Comparison of ENCODE assay signal across 31 cellular contexts in genomic region chr15:57895291-57895690, GRCh38.
DNase-seq lines count a peak whose midpoint lies in the region; ATAC-seq and TF ChIP-seq lines count a peak whose summit lies in the region.
"Had no signal": no experiment of that assay in that cellular context is flagged by ENCODE, and none has a peak within 500 bp of the region (broad histone marks: within the 10 kb centered on the region; RNA-seq: fewer than 3 reads in every experiment).

No MANE protein-coding gene starts in this region.

- no peak overlapping the region for H4K91ac ChIP-seq in trophoblast cell (ENCODE audit: low read depth, low read length)

- H3K4ac ChIP-seq in trophoblast cell (ENCODE audit: low read depth, low read length), result no peak overlapping the region

- no peak overlapping the region for H3K4me2 ChIP-seq in trophoblast cell (ENCODE audit: low read length)
- H3K4me2 ChIP-seq: A549; BLaER1; BLaER1 treated with 17β-estradiol and CSF1 and Interleukin-3, amounts not matched to agents 10 nM and 100 nM had no signal

- no peak overlapping the region for H4K8ac ChIP-seq in trophoblast cell (ENCODE audit: low read depth, low read length)

- DNase-seq in NCI-H226 (peak; percentile 96), trophoblast cell (peak; percentile 8 to 34), osteocyte (ENCODE audit: extremely low spot score, unreplicated experiment) (no peak)
- DNase-seq: 8988T; ACHN; AML-193; BE2C; C1 segment of cervical spinal cord; Caco-2; Calu3; CD4-positive, alpha-beta memory T cell; CD4-positive, alpha-beta T cell; CD4-positive, CD25-positive, alpha-beta regulatory T cell; CD8-positive, alpha-beta memory T cell; CD8-positive, alpha-beta T cell; COR-L47; DMS 273 treated with DMSO at 0.1 percent for 48 hours; DMS153; DMS53; DMS79; DMS79 treated with DMSO at 0.1 percent for 48 hours; DND-41; EL had no signal

- no peak overlapping the region for H2AK5ac ChIP-seq in trophoblast cell (ENCODE audit: low read length)

- peaks cover 2% of the 10 kb centered on the region for H3K9me3 Mint-ChIP-seq in stimulated activated memory B cell treated with anti-CD40 and anti-IgM and Interleukin-4, amounts not matched to agents 10 μg/mL and 1 μg/mL and 100 μg/mL, for 72 hours
- H3K9me3 Mint-ChIP-seq in osteocyte (ENCODE audit: unreplicated experiment), result no peaks in the 10 kb centered on the region
- H3K9me3 Mint-ChIP-seq: CD4-positive, alpha-beta T cell; CD8-positive, alpha-beta T cell had no signal

- H3K79me2 ChIP-seq in trophoblast cell (ENCODE audit: control insufficient read depth, insufficient read depth, low read length, poor library complexity), result no peaks in the 10 kb centered on the region

- H2AFZ ChIP-seq in trophoblast cell (ENCODE audit: insufficient read depth, low read length, poor library complexity), result no peak overlapping the region

- H2BK5ac ChIP-seq in trophoblast cell (ENCODE audit: low read depth, low read length, poor library complexity), result no peak overlapping the region

- no CpG with 5 or more reads among the region's 1 CpG for WGBS in trophoblast cell (ENCODE audit: extremely low coverage, insufficient coverage, insufficient read length)

- no peak overlapping the region for H3K27ac ChIP-seq in trophoblast cell (ENCODE audit: low read depth, low read length)
- H3K27ac ChIP-seq: 22Rv1; A549; BLaER1; BLaER1 treated with 17β-estradiol and CSF1 and Interleukin-3, amounts not matched to agents 10 nM and 100 nM; C4-2B had no signal

- H2BK120ac ChIP-seq in trophoblast cell (ENCODE audit: insufficient read depth, low read length, poor library complexity), result no peak overlapping the region

- H3K18ac ChIP-seq in trophoblast cell (ENCODE audit: low read length), result no peak overlapping the region

- no peak overlapping the region for H3K14ac ChIP-seq in trophoblast cell (ENCODE audit: low read length)

- no peak overlapping the region for H3K4me3 Mint-ChIP-seq in stimulated activated memory B cell treated with anti-CD40 and anti-IgM and Interleukin-4, amounts not matched to agents 10 μg/mL and 1 μg/mL and 100 μg/mL, for 72 hours
- no peak overlapping the region for H3K4me3 Mint-ChIP-seq in osteocyte (ENCODE audit: unreplicated experiment)
- H3K4me3 Mint-ChIP-seq: B cell; CD14-positive monocyte; CD4-positive, alpha-beta memory T cell; CD4-positive, alpha-beta T cell; CD8-positive, alpha-beta memory T cell; CD8-positive, alpha-beta T cell had no signal

- no peak overlapping the region for H3K23ac ChIP-seq in trophoblast cell (ENCODE audit: low read length)

- no peaks in the 10 kb centered on the region for H3K4me1 Mint-ChIP-seq in stimulated activated memory B cell treated with anti-CD40 and anti-IgM and Interleukin-4, amounts not matched to agents 10 μg/mL and 1 μg/mL and 100 μg/mL, for 72 hours
- H3K4me1 Mint-ChIP-seq in osteocyte (ENCODE audit: unreplicated experiment), result no peaks in the 10 kb centered on the region
- H3K4me1 Mint-ChIP-seq: B cell; CD14-positive monocyte; CD4-positive, alpha-beta memory T cell; CD4-positive, CD25-positive, alpha-beta regulatory T cell; CD8-positive, alpha-beta memory T cell had no signal

- H3K36me3 ChIP-seq in trophoblast cell (ENCODE audit: control insufficient read depth in 1 of 2, insufficient read depth in 2 of 2, low read length in 2 of 2), result no peaks in the 10 kb centered on the region
- H3K36me3 ChIP-seq: BE2C; BLaER1; BLaER1 treated with 17β-estradiol and CSF1 and Interleukin-3, amounts not matched to agents 10 nM and 100 nM had no signal

- no peaks in the 10 kb centered on the region for H3K79me1 ChIP-seq in trophoblast cell (ENCODE audit: low read length)

- no peaks in the 10 kb centered on the region for H3K27me3 ChIP-seq in trophoblast cell (ENCODE audit: insufficient read depth, low read length)
- H3K27me3 ChIP-seq: BE2C; BLaER1; BLaER1 treated with 17β-estradiol and CSF1 and Interleukin-3, amounts not matched to agents 10 nM and 100 nM had no signal

- peaks cover 3% of the 10 kb centered on the region for H3K27me3 Mint-ChIP-seq in stimulated activated memory B cell treated with anti-CD40 and anti-IgM and Interleukin-4, amounts not matched to agents 10 μg/mL and 1 μg/mL and 100 μg/mL, for 72 hours
- H3K27me3 Mint-ChIP-seq in osteocyte (ENCODE audit: unreplicated experiment), result peaks cover 9% of the 10 kb centered on the region
- H3K27me3 Mint-ChIP-seq: CD4-positive, CD25-positive, alpha-beta regulatory T cell had no signal

- no peak overlapping the region for H2BK12ac ChIP-seq in trophoblast cell (ENCODE audit: low read length)

- no peak overlapping the region for H3K9ac ChIP-seq in trophoblast cell (ENCODE audit: low read length)
- H3K9ac ChIP-seq: BLaER1; BLaER1 treated with 17β-estradiol and CSF1 and Interleukin-3, amounts not matched to agents 10 nM and 100 nM had no signal

- H3K36me3 Mint-ChIP-seq in stimulated activated memory B cell treated with anti-CD40 and anti-IgM and Interleukin-4, amounts not matched to agents 10 μg/mL and 1 μg/mL and 100 μg/mL, for 72 hours, result no peaks in the 10 kb centered on the region
- no peaks in the 10 kb centered on the region for H3K36me3 Mint-ChIP-seq in osteocyte (ENCODE audit: unreplicated experiment)
- H3K36me3 Mint-ChIP-seq: CD14-positive monocyte; CD4-positive, alpha-beta memory T cell; CD4-positive, CD25-positive, alpha-beta regulatory T cell; CD8-positive, alpha-beta memory T cell; CD8-positive, alpha-beta T cell had no signal

- H3K9me3 ChIP-seq in trophoblast cell (ENCODE audit: insufficient read depth, low read depth, low read length), result no peaks in the 10 kb centered on the region
- H3K9me3 ChIP-seq: A549, BE2C, BLaER1, Caco-2 had no signal

- H3K4me1 ChIP-seq in trophoblast cell (ENCODE audit: control insufficient read depth in 1 of 2, insufficient read depth in 2 of 2, low read length in 2 of 2), result no peaks in the 10 kb centered on the region
- H3K4me1 ChIP-seq: A549; BE2C; BLaER1; BLaER1 treated with 17β-estradiol and CSF1 and Interleukin-3, amounts not matched to agents 10 nM and 100 nM; Caco-2 had no signal

- ATAC-seq in stimulated activated memory B cell treated with anti-CD40 and anti-IgM and Interleukin-4, amounts not matched to agents 10 μg/mL and 1 μg/mL and 100 μg/mL, for 72 hours, result no peak
- ATAC-seq: A549; CD8-positive, alpha-beta T cell had no signal

- no peak overlapping the region for H3K27ac Mint-ChIP-seq in stimulated activated memory B cell treated with anti-CD40 and anti-IgM and Interleukin-4, amounts not matched to agents 10 μg/mL and 1 μg/mL and 100 μg/mL, for 72 hours
- H3K27ac Mint-ChIP-seq in osteocyte (ENCODE audit: unreplicated experiment), result no peak overlapping the region
- H3K27ac Mint-ChIP-seq: B cell; CD14-positive monocyte; CD4-positive, alpha-beta memory T cell; CD4-positive, alpha-beta T cell; CD4-positive, CD25-positive, alpha-beta regulatory T cell; CD8-positive, alpha-beta memory T cell; CD8-positive, alpha-beta T cell had no signal

- no peak for TF ChIP-seq CTCF in osteocyte (IDR thresholded peaks at IDR 0.05)

- H3K4me3 ChIP-seq in trophoblast cell (ENCODE audit: low read depth, low read length), result no peak overlapping the region
- H3K4me3 ChIP-seq: A549; BLaER1; BLaER1 treated with 17β-estradiol and CSF1 and Interleukin-3, amounts not matched to agents 10 nM and 100 nM had no signal

- no peak overlapping the region for H4K12ac ChIP-seq in trophoblast cell (ENCODE audit: low read depth, low read length)
